8 cellular contexts compared by ENCODE assay signal in genomic region chr12:106358410-106359241, GRCh38. TPM values are rescaled to one million over a fixed set of nuclear protein-coding genes. Genes with fewer than 3 reads are reported as not detected.
DNase-seq lines count a peak whose midpoint lies in the region; ATAC-seq, FAIRE-seq and TF ChIP-seq lines count a peak whose summit lies in the region.

No MANE protein-coding gene starts in this region.

- no peaks in the 10 kb centered on the region for H3K9me3 ChIP-seq in K562 (replicated peaks; ENCODE audit: control insufficient read depth, insufficient read depth, low read depth, low read length)

- in situ Hi-C loops in K562 (cut with MboI) = no loop called here

- peaks cover 14 to 15% of the 10 kb centered on the region in 2 experiments; a peak in 4 of 5 replicates for H3K4me1 ChIP-seq in K562 (replicated peaks in 1 of 2; ENCODE audit: control insufficient read depth in 2 of 2, insufficient read depth in 2 of 2, low read length in 2 of 2)

- peak overlapping the region; percentile 96 for H2AFZ ChIP-seq in K562 (ENCODE audit: low read depth, low read length)

- no peak for DNase-seq in GM12864 (ENCODE audit: low read depth)
- DNase-seq in HFF-Myc (ENCODE audit: extremely low read depth, low read depth) = no peak
- peak; percentile 89 for DNase-seq in NB4 (ENCODE audit: low read depth)
- peak; percentile 65 to 86 (median 76) for DNase-seq in K562 (ENCODE audit: extremely low read depth in 1 of 4, low spot score in 3 of 4)
- no peak for DNase-seq in kidney epithelial cell (ENCODE audit: low read depth)
- peak in 4 of 49 donors; percentile 23 to 47 (median 36) for DNase-seq in substantia nigra (lab: John Stamatoyannopoulos, UW)
- DNase-seq in COR-L47 (lab: John Stamatoyannopoulos, UW) = no peak
- no peak for DNase-seq in NK-92 treated with Interleukin-12 subunit alpha and Interleukin-12 subunit beta, amount 100 ng/mL, for 24 hours (lab: John Stamatoyannopoulos, UW)

- intact Hi-C loops in K562 (cut with micrococcal nuclease) = loop anchor here (5.0 to 10.0 kb wide), 4 partner anchors 56 to 546 kb away; partner anchors contain the start of gene TCP11L2

- no peaks in the 10 kb centered on the region for H3K9me1 ChIP-seq in K562 (ENCODE audit: control insufficient read depth, insufficient read depth, low read length)

- POLR2A ChIA-PET in K562 (lab: Yijun Ruan, JAX) = interaction anchor here (0.5 to 1.3 kb wide), 16 partner anchors 8 to 1718 kb away, joined by 3 to 7 read pairs (median 4); no protein-coding TSS in a partner anchor

- 5% methylated on average over 17 of the region's 17 CpGs for WGBS in K562 (ENCODE audit: insufficient coverage, low coverage, missing lambda C conversion rate)

- peak overlapping the region; percentile 88 to 91 for H3K9ac ChIP-seq in K562 (ENCODE audit: insufficient read depth in 1 of 2, low read depth in 2 of 2, low read length in 2 of 2)

- BruUV-seq in K562 (replicated peaks; lab: Mats Ljungman, UMichigan) = no TSS peak

- H3K4me3 ChIP-seq in GM12864 (ENCODE audit: low read depth, low read length) = peak overlapping the region; percentile 99
- peak overlapping the region; percentile 75 for H3K4me3 ChIP-seq in HFF-Myc (replicated peaks; ENCODE audit: low read depth, low read length)
- peak overlapping the region; percentile 76 for H3K4me3 ChIP-seq in NB4 (ENCODE audit: low read depth, low read length)
- peak overlapping the region; percentile 72 for H3K4me3 ChIP-seq in K562
- peak overlapping the region; percentile 76 for H3K4me3 ChIP-seq in kidney epithelial cell (ENCODE audit: low read depth, low read length)

- peak; percentile 78 for ATAC-seq in K562

- TF ChIP-seq CTCF in GM12864 (IDR thresholded peaks at IDR 0.05; ENCODE audit: low read depth, low read length, missing control alignments) = no peak
- TF ChIP-seq CTCF in HFF-Myc (IDR thresholded peaks at IDR 0.05; ENCODE audit: low read depth, low read length, missing control alignments) = no peak
- TF ChIP-seq CTCF in NB4 (IDR thresholded peaks at IDR 0.05; ENCODE audit: low read depth, low read length) = no peak
- TF ChIP-seq CTCF in K562 (IDR thresholded peaks at IDR 0.05 in 2 of 3, conservative IDR thresholded peaks at IDR 0.05 in 1 of 3; ENCODE audit: insufficient read depth in 2 of 3, low read depth in 1 of 3, low read length in 3 of 3) = peak in 1 of 3 experiments; percentile 24; a peak in 2 of 6 replicates
- no peak for TF ChIP-seq CTCF in kidney epithelial cell (IDR thresholded peaks at IDR 0.05; ENCODE audit: insufficient read depth, low read length, poor library complexity, severe bottlenecking)

- H3K36me3 ChIP-seq in K562 (ENCODE audit: control insufficient read depth, insufficient read depth, low read length) = no peaks in the 10 kb centered on the region
- H3K36me3 ChIP-seq in kidney epithelial cell (ENCODE audit: control insufficient read depth, insufficient read depth, low read length) = no peaks in the 10 kb centered on the region

- H3K27me3 ChIP-seq in K562 (ENCODE audit: control insufficient read depth in 2 of 2, insufficient read depth in 2 of 2, low read length in 2 of 2) = no peaks in the 10 kb centered on the region
- H3K27me3 ChIP-seq in kidney epithelial cell (ENCODE audit: control insufficient read depth, insufficient read depth, low read length) = no peaks in the 10 kb centered on the region

- TF ChIP-seq RAD21 in K562 (CRISPR knock-in tag; conservative IDR thresholded peaks at IDR 0.05 in 1 of 2, IDR thresholded peaks at IDR 0.05 in 1 of 2) = no peak; a peak in 1 of 4 replicates

- TF ChIP-seq EP300 in K562 (IDR thresholded peaks at IDR 0.05; ENCODE audit: low read length) = peak; percentile 88

- H3K27ac ChIP-seq in K562 (ENCODE audit: extremely low read depth, low read depth, low read length) (peak overlapping the region; percentile 94), substantia nigra (ENCODE audit: low read depth, low read length, poor library complexity, severe bottlenecking) (peak overlapping the region; percentile 99)

- TF ChIP-seq POLR2A in NB4 (IDR thresholded peaks at IDR 0.05; ENCODE audit: extremely low read depth, insufficient read length) (no peak), K562 (conservative IDR thresholded peaks at IDR 0.05) (no peak)

- no peak for FAIRE-seq in K562 (lab: Jason Lieb, UNC)

- CTCF ChIA-PET in K562 (lab: Yijun Ruan, JAX; ENCODE audit: low intra/inter-chr PET ratio) = interaction anchor here (2.7 kb wide), 1 partner anchor 483 kb away, joined by 13 read pairs; no protein-coding TSS in a partner anchor

- no peaks in the 10 kb centered on the region for H4K20me1 ChIP-seq in K562 (replicated peaks; ENCODE audit: control insufficient read depth, insufficient read depth, low read length)

- peak overlapping the region; percentile 89 for H3K4me2 ChIP-seq in K562 (ENCODE audit: insufficient read depth, low read length)

- H3K79me2 ChIP-seq in K562 (ENCODE audit: control insufficient read depth, insufficient read depth, low read length) = peaks cover 39% of the 10 kb centered on the region

TF ChIP-seq in K562, 482 proteins besides CTCF, POLR2A, EP300 and RAD21 (continues in another document):
- TF ChIP-seq ATF1 (CRISPR knock-in tag; IDR thresholded peaks at IDR 0.05) (no peak), ATF1 (tag; IDR thresholded peaks at IDR 0.05) (peak; percentile 83), PHB2 (IDR thresholded peaks at IDR 0.05; ENCODE audit: low read depth) (peak; percentile 67; the same call in 1 of the 2 replicates), E2F4 (CRISPR knock-in tag; IDR thresholded peaks at IDR 0.05; ENCODE audit: low read depth) (no peak), RBM39 (optimal IDR thresholded peaks at IDR 0.05; ENCODE audit: low read depth, low read length) (peak; percentile 57), ZNF253 (CRISPR knock-in tag; conservative IDR thresholded peaks at IDR 0.05) (no peak), ARNT (IDR thresholded peaks at IDR 0.05) (peak; percentile 35 to 92; a peak in 2 of 4 replicates), HLTF (IDR thresholded peaks at IDR 0.05) (no peak)

RNA-seq across cellular contexts. Expression of gene POLR3B, which starts 1.1 kb away (rescaled TPM):
- 10.8 and 26.4 TPM in 2 replicates for total RNA-seq in K562 (2011; cell fraction: chromatin; rRNA removed; ENCODE audit: low replicate concordance)
- total RNA-seq in K562 (2011; cell fraction: nucleolus; rRNA removed) = 6.5 and 7.8 TPM in 2 replicates
- total RNA-seq in K562 (2011; cell fraction: nucleoplasm; rRNA removed) = 9.3 and 10.0 TPM in 2 replicates
- total RNA-seq in K562 (2014; rRNA removed) (13.3 and 13.7 TPM in 2 replicates), K562 (2014; rRNA removed; fragmentation: Illumina TruSeq; extraction: Trizol) (14.4 and 14.6 TPM in 2 replicates), K562 (2015; rRNA removed; fragmentation: Illumina TruSeq; extraction: Trizol) (13.3 and 15.4 TPM in 2 replicates), K562 (2021) (14.6 and 15.0 TPM in 2 replicates), kidney epithelial cell (9.3 and 10.3 TPM in 2 replicates)
- polyA plus RNA-seq in K562 (2011; rRNA removed) (7.9 and 12.1 TPM in 2 replicates), K562 (2014; fragmentation: Illumina TruSeq; extraction: Trizol) (15.6 and 17.9 TPM in 2 replicates), K562 (2014; fragmentation: Nextera tagmentation; extraction: Ambion mirVana) (10 to 100 TPM in 1 of 2 experiments, 1 to 10 TPM in 1; 7.6 to 16.5 TPM), K562 (2014; rRNA removed) (11.2 and 13.2 TPM in 2 replicates)
- 3.9 and 6.0 TPM in 2 replicates for polyA plus RNA-seq in K562 (2011; cell fraction: cytosol; rRNA removed)
- 4.7 and 4.9 TPM in 2 replicates for polyA plus RNA-seq in K562 (2011; cell fraction: nucleus; rRNA removed)
- polyA plus RNA-seq in K562 (2012) = 11.3 and 12.0 TPM in 2 replicates
- polyA minus RNA-seq in K562 (2011; rRNA and poly(A)+ RNA removed) = 24.9 and 30.2 TPM in 2 replicates
- polyA minus RNA-seq in K562 (2011; cell fraction: cytosol; rRNA and poly(A)+ RNA removed) = 7.5 and 10.7 TPM in 2 replicates
- 8.1 and 13.6 TPM in 2 replicates for polyA minus RNA-seq in K562 (2011; cell fraction: nucleus; rRNA and poly(A)+ RNA removed)

RNA-seq across cellular contexts. Expression of gene TCP11L2, which starts 56.1 kb away (rescaled TPM):
- 9.7 and 13.0 TPM in 2 replicates for total RNA-seq in K562 (2011; cell fraction: chromatin; rRNA removed; ENCODE audit: low replicate concordance)
- 6.8 and 8.9 TPM in 2 replicates for total RNA-seq in K562 (2011; cell fraction: nucleolus; rRNA removed)
- 8.2 and 10.7 TPM in 2 replicates for total RNA-seq in K562 (2011; cell fraction: nucleoplasm; rRNA removed)
- 1.6 and 2.3 TPM in 2 replicates for total RNA-seq in K562 (2014; rRNA removed)
- total RNA-seq in K562 (2014; rRNA removed; fragmentation: Illumina TruSeq; extraction: Trizol) = 2.3 and 3.8 TPM in 2 replicates
- total RNA-seq in K562 (2015; rRNA removed; fragmentation: Illumina TruSeq; extraction: Trizol) = 0.53 and 0.83 TPM in 2 replicates
- total RNA-seq in K562 (2021) = 2.4 and 4.0 TPM in 2 replicates
- polyA plus RNA-seq in K562 (2011; rRNA removed) = 3.7 and 4.5 TPM in 2 replicates
- 1.1 and 2.2 TPM in 2 replicates for polyA plus RNA-seq in K562 (2011; cell fraction: cytosol; rRNA removed)
- 3.3 and 4.3 TPM in 2 replicates for polyA plus RNA-seq in K562 (2011; cell fraction: nucleus; rRNA removed)
- 0.77 and 4.0 TPM in 2 replicates for polyA plus RNA-seq in K562 (2012)
- polyA plus RNA-seq in K562 (2014; fragmentation: Illumina TruSeq; extraction: Trizol) = 1.3 and 2.1 TPM in 2 replicates
- 1 to 10 TPM in 1 of 2 experiments, under 1 TPM in 1; 0.39 to 1.3 TPM for polyA plus RNA-seq in K562 (2014; fragmentation: Nextera tagmentation; extraction: Ambion mirVana)
- 0.86 and 1.6 TPM in 2 replicates for polyA plus RNA-seq in K562 (2014; rRNA removed)
- 7.9 and 10.0 TPM in 2 replicates for polyA minus RNA-seq in K562 (2011; rRNA and poly(A)+ RNA removed)
- 3.2 and 4.1 TPM in 2 replicates for polyA minus RNA-seq in K562 (2011; cell fraction: cytosol; rRNA and poly(A)+ RNA removed)
- polyA minus RNA-seq in K562 (2011; cell fraction: nucleus; rRNA and poly(A)+ RNA removed) = 7.4 and 8.8 TPM in 2 replicates
- total RNA-seq in kidney epithelial cell = 24.9 and 26.8 TPM in 2 replicates

Comparison
In these comparisons a context has a peak if more than half of its experiments do, and no peak if none do; other contexts are left out.
1. DNase-seq: peak in NB4 (single experiment) and K562 (4 of 4); none in GM12864 (single experiment), HFF-Myc (single experiment), kidney epithelial cell (single experiment), COR-L47 (single experiment) and NK-92 treated with Interleukin-12 subunit alpha and Interleukin-12 subunit beta, amount 100 ng/mL, for 24 hours (single experiment).
2. Peak in every context shown above with its lines, with median percentiles within 50 percentile points of each other: H3K4me3 ChIP-seq.